Comparison of ENCODE assay signal across 8 cellular contexts in the genomic region with DNA sequence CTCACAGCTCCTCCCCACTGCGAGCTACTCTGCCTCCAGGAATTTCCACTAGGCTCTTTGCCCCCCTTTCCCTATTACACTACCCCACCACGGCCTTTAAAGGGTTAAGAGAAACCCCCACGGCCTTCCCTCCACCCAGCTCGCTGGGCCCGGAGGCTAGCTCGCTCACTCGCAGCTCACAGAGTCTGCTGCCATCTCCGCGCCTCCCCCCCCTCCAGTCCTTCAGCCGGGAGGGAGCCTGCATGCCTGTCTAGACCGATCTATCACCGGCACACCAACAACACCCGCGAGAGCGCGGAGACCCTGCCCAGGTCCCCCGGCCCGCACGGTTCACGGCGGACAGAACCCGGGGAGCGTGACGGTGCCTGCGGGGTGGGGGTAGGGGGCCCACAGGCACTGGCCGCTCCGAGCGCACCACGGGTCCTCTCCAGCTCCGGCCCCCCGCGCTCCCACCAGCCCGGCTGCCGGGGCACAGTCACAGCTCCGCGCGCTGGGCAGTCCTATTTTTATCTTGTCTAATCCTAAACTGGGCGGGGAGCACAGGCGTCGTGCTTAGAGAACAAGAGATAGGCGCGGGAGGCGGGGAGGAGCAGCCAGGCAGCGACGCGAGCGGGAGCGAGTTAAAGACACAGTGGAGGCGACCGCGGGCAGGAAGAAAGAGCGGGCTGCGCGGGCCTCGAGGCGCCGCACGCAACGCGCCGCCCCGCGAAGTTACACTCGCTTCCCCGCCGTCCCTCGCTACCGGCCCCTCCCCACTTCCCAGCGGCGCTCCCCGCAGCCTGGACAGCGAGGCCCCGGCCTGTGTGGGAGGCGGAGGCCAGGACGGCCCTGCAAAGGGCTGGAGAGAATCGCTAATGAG. TPM values are rescaled to one million over a fixed set of nuclear protein-coding genes. Genes with fewer than 3 reads are reported as not detected.
DNase-seq lines count a peak whose midpoint lies in the region; ATAC-seq and TF ChIP-seq lines count a peak whose summit lies in the region.

No MANE protein-coding gene starts in this region.

- peak; percentile 67 for DNase-seq in KBM-7
- DNase-seq in activated T-cell treated with anti-CD3 and anti-CD28 coated beads, Interleukin-2, amount 50 U/mL, for 4 hours: no peak
- DNase-seq in glutamatergic neuron: peak; percentile 54
- peak; percentile 91 for DNase-seq in osteoblast (ENCODE audit: insufficient read length, low spot score, missing footprints)
- DNase-seq in activated gamma-delta T cell (lab: John Stamatoyannopoulos, UW): no peak
- DNase-seq in activated CD8-positive, alpha-beta memory T cell treated with anti-CD3 and anti-CD28 coated beads, Interleukin-2, amount 50 U/mL, for 48 hours: no peak
- DNase-seq in activated CD4-positive, CD25-positive, alpha-beta regulatory T cell treated with anti-CD3 and anti-CD28 coated beads, Interleukin-2, amount 50 U/mL, for 72 hours: no peak

- H3K27me3 ChIP-seq in BLaER1: peaks cover 53% of the 10 kb centered on the region
- H3K27me3 ChIP-seq in osteoblast (ENCODE audit: insufficient read depth, low read length): peaks cover 23% of the 10 kb centered on the region

- H3K9me3 ChIP-seq in BLaER1 (peaks cover 55% of the 10 kb centered on the region), osteoblast (ENCODE audit: low read depth, low read length) (no peaks in the 10 kb centered on the region)

- peaks cover 16% of the 10 kb centered on the region for H3K36me3 ChIP-seq in BLaER1
- H3K36me3 ChIP-seq in osteoblast (ENCODE audit: insufficient read depth, low read length): no peaks in the 10 kb centered on the region

- no peak for ATAC-seq in activated T-cell treated with anti-CD3 and anti-CD28 coated beads, Interleukin-2, amount 50 U/mL, for 4 hours

- H3K27ac ChIP-seq in BLaER1 (peak overlapping the region; percentile 35), osteoblast (ENCODE audit: low read depth, low read length) (peak overlapping the region; percentile 66)

- peak overlapping the region; percentile 75 for H3K9ac ChIP-seq in BLaER1

- peaks cover 3% of the 10 kb centered on the region for H3K36me3 Mint-ChIP-seq in activated T-cell treated with anti-CD3 and anti-CD28 coated beads, Interleukin-2, amount 50 U/mL, for 4 hours (ENCODE audit: insufficient read depth)
- H3K36me3 Mint-ChIP-seq in glutamatergic neuron (ENCODE audit: unreplicated experiment): no peaks in the 10 kb centered on the region

- peak overlapping the region; percentile 8 for H3K27ac Mint-ChIP-seq in glutamatergic neuron (ENCODE audit: unreplicated experiment)

- H3K4me1 ChIP-seq in BLaER1 (peaks cover 63% of the 10 kb centered on the region), osteoblast (ENCODE audit: insufficient read depth, low read length) (no peaks in the 10 kb centered on the region)

- in situ Hi-C loops in KBM-7 (cut with MboI; ENCODE audit: low pct_unique_long_range_greater_than_20kb, low sequenced_read_pairs): loop anchor here (10.0 kb wide), 1 partner anchor 81 kb away; no protein-coding TSS in a partner anchor

- peaks cover 28% of the 10 kb centered on the region for H3K4me1 Mint-ChIP-seq in activated T-cell treated with anti-CD3 and anti-CD28 coated beads, Interleukin-2, amount 50 U/mL, for 4 hours (ENCODE audit: low read depth)
- H3K4me1 Mint-ChIP-seq in glutamatergic neuron (ENCODE audit: low read depth, unreplicated experiment): peaks cover 23% of the 10 kb centered on the region

- no peaks in the 10 kb centered on the region for H3K27me3 Mint-ChIP-seq in activated T-cell treated with anti-CD3 and anti-CD28 coated beads, Interleukin-2, amount 50 U/mL, for 4 hours (ENCODE audit: low read depth)
- H3K27me3 Mint-ChIP-seq in glutamatergic neuron (ENCODE audit: unreplicated experiment): peaks cover 17% of the 10 kb centered on the region

- TF ChIP-seq CTCF in glutamatergic neuron (IDR thresholded peaks at IDR 0.05; ENCODE audit: partially characterized antibody, unreplicated experiment) (no peak), osteoblast (IDR thresholded peaks at IDR 0.05; ENCODE audit: extremely low read depth, low read depth, low read length) (no peak)

- H3K4me3 Mint-ChIP-seq in activated T-cell treated with anti-CD3 and anti-CD28 coated beads, Interleukin-2, amount 50 U/mL, for 4 hours: peak overlapping the region; percentile 91
- H3K4me3 Mint-ChIP-seq in glutamatergic neuron (ENCODE audit: unreplicated experiment): peak overlapping the region; percentile 95

- H3K4me2 ChIP-seq in BLaER1: peak overlapping the region; percentile 93
- H3K4me2 ChIP-seq in osteoblast (ENCODE audit: insufficient read depth, low read length): peak overlapping the region; percentile 80

- no peaks in the 10 kb centered on the region for H3K9me3 Mint-ChIP-seq in activated T-cell treated with anti-CD3 and anti-CD28 coated beads, Interleukin-2, amount 50 U/mL, for 4 hours
- H3K9me3 Mint-ChIP-seq in glutamatergic neuron (ENCODE audit: unreplicated experiment): peaks cover 18% of the 10 kb centered on the region

- peaks cover 56% of the 10 kb centered on the region for H3K79me2 ChIP-seq in osteoblast (ENCODE audit: insufficient read depth, low read length)

- peaks cover 82% of the 10 kb centered on the region for H4K20me1 ChIP-seq in BLaER1
- H4K20me1 ChIP-seq in osteoblast (ENCODE audit: insufficient read depth, low read length): peaks cover 25% of the 10 kb centered on the region

- H3K4me3 ChIP-seq in BLaER1 (peak overlapping the region; percentile 72), osteoblast (ENCODE audit: insufficient read depth, low read length) (peak overlapping the region; percentile 73)

- no peak overlapping the region for H2AFZ ChIP-seq in osteoblast (ENCODE audit: low read length)

RNA-seq across cellular contexts. Expression of a gene that starts 3.5 kb away (rescaled TPM):
- 10 to 100 TPM; 53.4 to 58.5 (median 54.5) TPM for total RNA-seq in activated T-cell treated with anti-CD3 and anti-CD28 coated beads, Interleukin-2, amount 50 U/mL, for 4 hours
- total RNA-seq in glutamatergic neuron (ENCODE audit: unreplicated experiment): 59.0 TPM
- 14.7 and 14.8 TPM in 2 replicates for total RNA-seq in osteoblast

Comparison
In these comparisons a context has a peak if more than half of its experiments do, and no peak if none do; other contexts are left out.
1. DNase-seq: peak in KBM-7 (single experiment), glutamatergic neuron (single experiment) and osteoblast (single experiment); none in activated T-cell treated with anti-CD3 and anti-CD28 coated beads, Interleukin-2, amount 50 U/mL, for 4 hours (single experiment), activated gamma-delta T cell (single experiment), activated CD8-positive, alpha-beta memory T cell treated with anti-CD3 and anti-CD28 coated beads, Interleukin-2, amount 50 U/mL, for 48 hours (single experiment) and activated CD4-positive, CD25-positive, alpha-beta regulatory T cell treated with anti-CD3 and anti-CD28 coated beads, Interleukin-2, amount 50 U/mL, for 72 hours (single experiment).